10 cellular contexts compared by ENCODE assay signal in genomic region chr5:31640024-31640423, GRCh38. TPM values are rescaled to one million over a fixed set of nuclear protein-coding genes. Genes with fewer than 3 reads are reported as not detected.
DNase-seq lines count a peak whose midpoint lies in the region; ATAC-seq, FAIRE-seq and TF ChIP-seq lines count a peak whose summit lies in the region.
"Had no signal": no experiment of that assay in that cellular context is flagged by ENCODE, and none has a peak within 500 bp of the region (broad histone marks: within the 10 kb centered on the region; RNA-seq: fewer than 3 reads in every experiment).

No MANE protein-coding gene starts in this region.

- H3K36me3 Mint-ChIP-seq in GM23338 (ENCODE audit: low read depth), result no peaks in the 10 kb centered on the region
- no peaks in the 10 kb centered on the region for H3K36me3 Mint-ChIP-seq in activated CD4-positive, alpha-beta memory T cell treated with anti-CD3 and anti-CD28 coated beads, Interleukin-2, amount 10 ng/mL, durations not matched to agents 7 days and 5 days (ENCODE audit: low read depth)

- H3K4me1 ChIP-seq in GM23338 (ENCODE audit: insufficient read depth), result peaks cover 31% of the 10 kb centered on the region
- peaks cover 10 to 16% of the 10 kb centered on the region in 2 experiments for H3K4me1 ChIP-seq in trophoblast cell (ENCODE audit: control insufficient read depth in 1 of 2, insufficient read depth in 2 of 2, low read length in 2 of 2)

- peaks cover 19% of the 10 kb centered on the region; the same call in 2 of the 3 replicates for H3K4me1 Mint-ChIP-seq in GM23338
- peaks cover 3% of the 10 kb centered on the region for H3K4me1 Mint-ChIP-seq in activated CD4-positive, alpha-beta memory T cell treated with anti-CD3 and anti-CD28 coated beads, Interleukin-2, amount 10 ng/mL, durations not matched to agents 7 days and 5 days

- POLR2A ChIA-PET in activated CD4-positive, alpha-beta memory T cell treated with anti-CD3 and anti-CD28 coated beads, Interleukin-2, amount 10 ng/mL, durations not matched to agents 7 days and 5 days (lab: Charles Lee), result no interaction called here

- H4K12ac ChIP-seq in trophoblast cell (ENCODE audit: low read depth, low read length), result no peak overlapping the region

- ATAC-seq in GM23338 (peak; percentile 33), left cardiac atrium (peak; percentile 27 to 41), HG03196 (IDR thresholded peaks at IDR 0.05; ENCODE audit: unreplicated experiment) (no peak)

- no peaks in the 10 kb centered on the region for H3K9me2 ChIP-seq in GM23338 (ENCODE audit: insufficient read depth)

- H3K9me3 Mint-ChIP-seq in GM23338, result no peaks in the 10 kb centered on the region
- H3K9me3 Mint-ChIP-seq in activated CD4-positive, alpha-beta memory T cell treated with anti-CD3 and anti-CD28 coated beads, Interleukin-2, amount 10 ng/mL, durations not matched to agents 7 days and 5 days, result no peaks in the 10 kb centered on the region

- H2BK120ac ChIP-seq in trophoblast cell (ENCODE audit: insufficient read depth, low read length, poor library complexity), result no peak overlapping the region

- H3K36me3 ChIP-seq in GM23338 (ENCODE audit: insufficient read depth) (no peaks in the 10 kb centered on the region), trophoblast cell (ENCODE audit: control insufficient read depth in 1 of 2, insufficient read depth in 2 of 2, low read length in 2 of 2) (no peaks in the 10 kb centered on the region)

- no peak for TF ChIP-seq CTCF in GM23338 (conservative IDR thresholded peaks at IDR 0.05; ENCODE audit: low read depth in 2 of 2)

- peaks cover 9% of the 10 kb centered on the region; the same call in 1 of the 2 replicates for H4K20me1 ChIP-seq in GM23338 (replicated peaks; ENCODE audit: insufficient read depth)

- H3K4me3 Mint-ChIP-seq in GM23338, result no peak overlapping the region; the same call in 2 of the 3 replicates
- H3K4me3 Mint-ChIP-seq in activated CD4-positive, alpha-beta memory T cell treated with anti-CD3 and anti-CD28 coated beads, Interleukin-2, amount 10 ng/mL, durations not matched to agents 7 days and 5 days, result peak overlapping the region; percentile 44

- H3K4ac ChIP-seq in trophoblast cell (ENCODE audit: low read depth, low read length), result no peak overlapping the region

- H3K23ac ChIP-seq in trophoblast cell (ENCODE audit: low read length), result no peak overlapping the region

- FAIRE-seq in RCC 7860 (lab: Jason Lieb, UNC), result no peak
- FAIRE-seq: small intestine had no signal

- CTCF ChIA-PET in activated CD4-positive, alpha-beta memory T cell treated with anti-CD3 and anti-CD28 coated beads, Interleukin-2, amount 10 ng/mL, durations not matched to agents 7 days and 5 days (lab: Charles Lee), result interaction anchor here (0.9 to 1.2 kb wide), 2 partner anchors 11 to 19 kb away, joined by 3 read pairs; no protein-coding TSS in a partner anchor

- peaks cover 4% of the 10 kb centered on the region for H3K27me3 Mint-ChIP-seq in GM23338 (ENCODE audit: insufficient read depth, low read depth, poor library complexity)
- H3K27me3 Mint-ChIP-seq in activated CD4-positive, alpha-beta memory T cell treated with anti-CD3 and anti-CD28 coated beads, Interleukin-2, amount 10 ng/mL, durations not matched to agents 7 days and 5 days, result peaks cover 25% of the 10 kb centered on the region

- WGBS in trophoblast cell (ENCODE audit: extremely low coverage, insufficient coverage, insufficient read length), result no CpG with 5 or more reads among the region's 9 CpGs

- no peak overlapping the region for H4K91ac ChIP-seq in trophoblast cell (ENCODE audit: low read depth, low read length)

- H3K27ac Mint-ChIP-seq in GM23338, result no peak overlapping the region
- no peak overlapping the region for H3K27ac Mint-ChIP-seq in activated CD4-positive, alpha-beta memory T cell treated with anti-CD3 and anti-CD28 coated beads, Interleukin-2, amount 10 ng/mL, durations not matched to agents 7 days and 5 days

- H3K79me2 ChIP-seq in GM23338 (replicated peaks; ENCODE audit: insufficient read depth) (no peaks in the 10 kb centered on the region), trophoblast cell (ENCODE audit: control insufficient read depth, insufficient read depth, low read length, poor library complexity) (no peaks in the 10 kb centered on the region)

- no peak overlapping the region for H2BK12ac ChIP-seq in trophoblast cell (ENCODE audit: low read length)

- H3K14ac ChIP-seq in trophoblast cell (ENCODE audit: low read length), result no peak overlapping the region

- no peak overlapping the region for H3K18ac ChIP-seq in trophoblast cell (ENCODE audit: low read length)

- no peak overlapping the region for H4K8ac ChIP-seq in trophoblast cell (ENCODE audit: low read depth, low read length)

- no peak overlapping the region for H2AK5ac ChIP-seq in trophoblast cell (ENCODE audit: low read length)

- H3K27me3 ChIP-seq in GM23338 (ENCODE audit: insufficient read depth) (peaks cover 17% of the 10 kb centered on the region), trophoblast cell (ENCODE audit: insufficient read depth, low read length) (peaks cover 6% of the 10 kb centered on the region)

- H3K79me1 ChIP-seq in trophoblast cell (ENCODE audit: low read length), result no peaks in the 10 kb centered on the region

- DNase-seq in GM23338 (ENCODE audit: low spot score) (peak; percentile 64), left cardiac atrium (no peak), trophoblast cell (peak in 1 of 2 donors; percentile 36), RCC 7860 (ENCODE audit: low spot score) (no peak), pons (ENCODE audit: low spot score) (no peak)
- no peak for DNase-seq in activated CD4-positive, alpha-beta memory T cell treated with anti-CD3 and anti-CD28 coated beads, Interleukin-2, amount 10 ng/mL, durations not matched to agents 7 days and 5 days
- DNase-seq: DMS153, small intestine had no signal

- peak overlapping the region; percentile 73 for H3K4me3 ChIP-seq in GM23338
- H3K4me3 ChIP-seq in trophoblast cell (ENCODE audit: low read depth, low read length), result no peak overlapping the region

- H2AFZ ChIP-seq in GM23338, result peak overlapping the region; percentile 76
- no peak overlapping the region for H2AFZ ChIP-seq in trophoblast cell (ENCODE audit: insufficient read depth, low read length, poor library complexity)

- H3K27ac ChIP-seq in GM23338 (ENCODE audit: low read depth) (no peak overlapping the region), trophoblast cell (ENCODE audit: low read depth, low read length) (no peak overlapping the region)

- H2BK5ac ChIP-seq in trophoblast cell (ENCODE audit: low read depth, low read length, poor library complexity), result no peak overlapping the region

- H3F3A ChIP-seq in GM23338 (replicated peaks; ENCODE audit: low read depth), result peaks cover 6% of the 10 kb centered on the region; the same call in 1 of the 2 replicates

- H3K4me2 ChIP-seq in GM23338 (peak overlapping the region; percentile 95), trophoblast cell (ENCODE audit: low read length) (peak overlapping the region; percentile 99)

- H3K9me3 ChIP-seq in trophoblast cell (ENCODE audit: insufficient read depth, low read depth, low read length), result no peaks in the 10 kb centered on the region

- H3K9ac ChIP-seq in trophoblast cell (ENCODE audit: low read length), result no peak overlapping the region

- intact Hi-C loops in left cardiac atrium (cut with DNase I), result loop anchor here in 1 of 2 donors (10.0 kb wide), 1 partner anchor 165 kb away; no protein-coding TSS in a partner anchor

TF ChIP-seq in GM23338, 12 proteins besides CTCF, POLR2A, EP300 and RAD21 (continues in another document):
- TF ChIP-seq ZNF331 (CRISPR knock-in tag; IDR thresholded peaks at IDR 0.05; ENCODE audit: low read depth) (no peak), NANOG (IDR thresholded peaks at IDR 0.05; ENCODE audit: borderline replicate concordance) (no peak), CREB1 (CRISPR knock-in tag; IDR thresholded peaks at IDR 0.05; ENCODE audit: low read depth) (no peak)

RNA-seq across cellular contexts. Expression of gene PDZD2, which starts 1.1 kb away (rescaled TPM):
- 16.9 and 19.8 TPM in 2 replicates for total RNA-seq in GM23338 (2014; rRNA removed; shearing (Covaris generic))
- 8.3 and 10.2 TPM in 2 replicates for polyA plus RNA-seq in GM23338 (2016; fragmentation: Nextera tagmentation; extraction: Ambion mirVana)
- not detected for total RNA-seq in activated CD4-positive, alpha-beta memory T cell treated with anti-CD3 and anti-CD28 coated beads, Interleukin-2, amount 10 ng/mL, durations not matched to agents 7 days and 5 days
- total RNA-seq in left cardiac atrium, result 10 to 100 TPM; 66.2 to 77.3 TPM
- 1.6 and 1.8 TPM in 2 replicates for polyA plus RNA-seq in trophoblast cell (2013)
- total RNA-seq: T-helper 1 cell treated with Interleukin-12 subunit alpha and Interleukin-12 subunit beta and Interleukin-4 antibody, amounts not matched to agents 30 ng/mL and 1 ng/mL, for 36 hours had no signal

Comparison
In these comparisons a context has a peak if more than half of its experiments do, and no peak if none do; other contexts are left out.
1. RNA of gene PDZD2, which starts 1.1 kb away (total RNA-seq): 66.2 to 77.3 TPM in left cardiac atrium and 16.9 to 19.8 TPM in GM23338; not detected in activated CD4-positive, alpha-beta memory T cell treated with anti-CD3 and anti-CD28 coated beads, Interleukin-2, amount 10 ng/mL, durations not matched to agents 7 days and 5 days; every median in the first group is over 10 times any median in the second.